In the genomic region with DNA sequence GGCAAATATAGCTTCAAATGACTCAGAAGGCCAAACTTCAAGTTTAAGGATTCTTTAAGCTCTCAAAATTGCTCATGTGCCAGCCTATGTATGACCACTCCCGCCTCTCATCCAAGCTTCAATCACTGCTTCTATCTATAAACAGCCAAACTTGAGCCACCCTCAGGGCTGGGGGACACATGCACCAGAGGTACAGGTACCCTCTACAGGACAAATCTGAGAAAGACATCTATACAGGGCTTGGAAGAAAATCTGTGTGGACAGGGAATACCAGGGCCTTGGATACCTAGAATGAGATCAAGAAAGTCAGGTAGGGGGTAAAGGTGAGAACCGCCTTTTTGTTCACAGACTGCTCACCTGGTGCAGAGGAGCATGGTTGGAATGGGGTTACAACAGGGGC, we compare ENCODE assay signal across 1 cellular context.
TF ChIP-seq lines count a peak whose summit lies in the region.

No MANE protein-coding gene starts in this region.

TF ChIP-seq in HepG2, 621 proteins besides CTCF, POLR2A, EP300 and RAD21:
- no peak for TF ChIP-seq ESRRA (CRISPR knock-in tag; IDR thresholded peaks at IDR 0.05; ENCODE audit: low read depth)
TF ChIP-seq in HepG2: peak in this region for 0.
